Comparison of ENCODE assay signal across 6 cellular contexts in the genomic region with DNA sequence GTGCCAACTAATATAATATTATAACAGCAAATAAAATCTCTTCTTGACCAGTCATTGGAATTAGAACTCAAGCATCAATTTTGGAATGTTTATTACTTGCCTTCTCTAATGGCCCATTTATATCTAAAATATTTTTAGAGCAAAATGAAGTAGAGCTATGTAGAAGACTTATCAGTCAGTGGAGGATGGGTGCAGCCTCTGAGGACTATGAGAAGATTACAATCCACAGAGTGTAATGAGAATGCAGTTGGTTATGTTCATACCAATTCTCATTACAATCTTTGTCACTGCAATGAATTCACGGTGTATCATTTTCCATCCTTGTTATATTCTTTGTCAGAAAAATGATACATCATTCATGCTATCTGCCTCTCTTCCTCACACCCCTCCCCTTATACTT.
"Had no signal": no experiment of that assay in that cellular context is flagged by ENCODE, and none has a peak within 500 bp of the region (broad histone marks: within the 10 kb centered on the region; RNA-seq: fewer than 3 reads in every experiment).

No MANE protein-coding gene starts in this region.

- H3K4me3 ChIP-seq: K562 had no signal

- ATAC-seq: HepG2, K562 had no signal

- DNase-seq: IMR-90, KBM-7, KG1 had no signal

- H3K27ac ChIP-seq: HL-60 had no signal
